13 cellular contexts compared by ENCODE assay signal in the genomic region with DNA sequence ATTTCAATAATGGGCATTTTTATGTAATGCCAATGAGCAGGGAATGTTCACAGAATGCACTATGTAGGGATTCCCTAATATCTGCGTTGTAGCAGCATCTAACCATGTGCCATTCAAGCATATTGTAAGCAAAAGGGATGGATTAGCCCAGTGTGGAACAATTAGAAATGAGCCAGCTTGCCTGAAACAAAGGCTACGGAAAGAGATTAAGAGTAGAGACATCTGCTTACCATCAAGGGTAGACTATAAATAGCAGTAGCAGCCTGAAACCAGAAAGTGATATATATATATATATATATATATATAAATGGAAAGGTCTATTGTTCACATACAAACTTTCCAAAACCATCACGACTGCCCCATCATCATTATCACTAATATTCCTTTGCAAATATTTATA. TPM values are rescaled to one million over a fixed set of nuclear protein-coding genes. Genes with fewer than 3 reads are reported as not detected.
DNase-seq lines count a peak whose midpoint lies in the region; ATAC-seq and TF ChIP-seq lines count a peak whose summit lies in the region.
"Had no signal": no experiment of that assay in that cellular context is flagged by ENCODE, and none has a peak within 500 bp of the region (broad histone marks: within the 10 kb centered on the region; RNA-seq: fewer than 3 reads in every experiment).

No MANE protein-coding gene starts in this region.

- ATAC-seq in GM19438 (IDR thresholded peaks at IDR 0.05; ENCODE audit: low read depth, unreplicated experiment) = peak; percentile 13
- ATAC-seq in HG02943 (IDR thresholded peaks at IDR 0.05; ENCODE audit: low read depth, unreplicated experiment) = peak; percentile 22
- ATAC-seq in activated naive CD8-positive, alpha-beta T cell treated with anti-CD3 and anti-CD28 coated beads, Interleukin-2, amount 50 U/mL, for 24 hours = no peak

- no peaks in the 10 kb centered on the region for H3K9me2 ChIP-seq in MM.1S (replicated peaks; ENCODE audit: insufficient read depth, low read length)

- no peak overlapping the region for H2AFZ ChIP-seq in MM.1S (ENCODE audit: low read length)

- H3K9me3 ChIP-seq in MM.1S (replicated peaks; ENCODE audit: insufficient read depth, low read length) = no peaks in the 10 kb centered on the region
- H3K9me3 ChIP-seq: transverse colon had no signal

- in situ Hi-C loops in G401 (cut with HindIII; ENCODE audit: low sequenced_read_pairs) = no loop called here

- peak overlapping the region; percentile 66 for H3K4me2 ChIP-seq in MM.1S (ENCODE audit: low read depth, low read length)

- H3K36me3 Mint-ChIP-seq in activated naive CD8-positive, alpha-beta T cell treated with anti-CD3 and anti-CD28 coated beads, Interleukin-2, amount 50 U/mL, for 24 hours (ENCODE audit: low read depth) = no peaks in the 10 kb centered on the region

- H3K4me3 Mint-ChIP-seq in activated naive CD8-positive, alpha-beta T cell treated with anti-CD3 and anti-CD28 coated beads, Interleukin-2, amount 50 U/mL, for 24 hours = no peak overlapping the region

- H3K27ac Mint-ChIP-seq in activated naive CD8-positive, alpha-beta T cell treated with anti-CD3 and anti-CD28 coated beads, Interleukin-2, amount 50 U/mL, for 24 hours = no peak overlapping the region
- H3K27ac Mint-ChIP-seq: activated T-helper 2 cell treated with anti-CD3 and anti-CD28 coated beads, Interferon-gamma antibody, Interleukin-2, Interleukin-4, amounts not matched to agents 10 μg/mL and 5 μg/mL and 100 μg/mL, durations not matched to agents 14 hours and 24 hours and 36 hours had no signal

- peaks cover 8% of the 10 kb centered on the region for H3K4me1 Mint-ChIP-seq in activated naive CD8-positive, alpha-beta T cell treated with anti-CD3 and anti-CD28 coated beads, Interleukin-2, amount 50 U/mL, for 24 hours

- H3K4me1 ChIP-seq in MM.1S (ENCODE audit: low read length) = peaks cover 18% of the 10 kb centered on the region

- no peaks in the 10 kb centered on the region for H4K20me1 ChIP-seq in MM.1S (ENCODE audit: insufficient read depth, low read length)

- H3K36me3 ChIP-seq in MM.1S (replicated peaks; ENCODE audit: insufficient read depth, low read length) = no peaks in the 10 kb centered on the region
- H3K36me3 ChIP-seq: transverse colon had no signal

- peaks cover 9% of the 10 kb centered on the region for H3F3A ChIP-seq in MM.1S (ENCODE audit: insufficient read depth, low read length)

- peaks cover 45% of the 10 kb centered on the region for H3K27me3 ChIP-seq in MM.1S (replicated peaks; ENCODE audit: insufficient read depth, low read length)
- H3K27me3 ChIP-seq: transverse colon had no signal

- H3K27me3 Mint-ChIP-seq in activated naive CD8-positive, alpha-beta T cell treated with anti-CD3 and anti-CD28 coated beads, Interleukin-2, amount 50 U/mL, for 24 hours = peaks cover 2% of the 10 kb centered on the region

- H3K27ac ChIP-seq in MM.1S (ENCODE audit: low read length) = no peak overlapping the region

- no peaks in the 10 kb centered on the region for H3K79me2 ChIP-seq in MM.1S (ENCODE audit: low read length)

- TF ChIP-seq CTCF in GM12865 (IDR thresholded peaks at IDR 0.05; ENCODE audit: insufficient read depth, low read depth, low read length, missing control alignments) (no peak), MM.1S (IDR thresholded peaks at IDR 0.05; ENCODE audit: low read length) (no peak)

- peak; percentile 34 for DNase-seq in GM12865 (ENCODE audit: low read depth)
- DNase-seq in MM.1S = peak; percentile 57
- no peak for DNase-seq in posterior cingulate gyrus
- no peak for DNase-seq in G401 (ENCODE audit: low spot score)
- no peak for DNase-seq in activated naive CD4-positive, alpha-beta T cell (lab: John Stamatoyannopoulos, UW)
- no peak for DNase-seq in activated naive CD8-positive, alpha-beta T cell treated with anti-CD3 and anti-CD28 coated beads, Interleukin-2, amount 50 U/mL, for 24 hours
- DNase-seq: activated CD4-positive, alpha-beta T cell treated with anti-CD3 and anti-CD28 coated beads for 1 hour; central memory CD4-positive, alpha-beta T cell; NCI-H510A; transverse colon had no signal

- intact Hi-C loops in posterior cingulate gyrus (cut with DNase I) = no loop called here

- peak overlapping the region; percentile 27; the same call in 1 of the 2 replicates for H3K4me3 ChIP-seq in GM12865 (ENCODE audit: low read depth, low read length)
- peak overlapping the region; percentile 42; the same call in 1 of the 2 replicates for H3K4me3 ChIP-seq in MM.1S (ENCODE audit: low read length)
- H3K4me3 ChIP-seq: transverse colon had no signal

- H3K9ac ChIP-seq in MM.1S (ENCODE audit: low read length) = no peak overlapping the region

- no peaks in the 10 kb centered on the region for H3K9me3 Mint-ChIP-seq in activated naive CD8-positive, alpha-beta T cell treated with anti-CD3 and anti-CD28 coated beads, Interleukin-2, amount 50 U/mL, for 24 hours
- H3K9me3 Mint-ChIP-seq: activated T-helper 2 cell treated with anti-CD3 and anti-CD28 coated beads, Interferon-gamma antibody, Interleukin-2, Interleukin-4, amounts not matched to agents 10 μg/mL and 5 μg/mL and 100 μg/mL, durations not matched to agents 14 hours and 24 hours and 36 hours had no signal

RNA-seq across cellular contexts. Expression of a gene that starts 31.9 kb away (rescaled TPM):
- total RNA-seq in G401 (2014; rRNA removed; shearing (Covaris generic)) = 9.7 and 24.0 TPM in 2 replicates

RNA-seq across cellular contexts. Expression of a gene that starts 56.9 kb away (rescaled TPM):
- 23.8 and 30.0 TPM in 2 replicates for total RNA-seq in G401 (2014; rRNA removed; shearing (Covaris generic))

Comparison
In these comparisons a context has a peak if more than half of its experiments do, and no peak if none do; other contexts are left out.
1. DNase-seq: peak in GM12865 (single experiment) and MM.1S (single experiment); none in posterior cingulate gyrus (0 of 10), G401 (single experiment), activated naive CD4-positive, alpha-beta T cell (0 of 4) and activated naive CD8-positive, alpha-beta T cell treated with anti-CD3 and anti-CD28 coated beads, Interleukin-2, amount 50 U/mL, for 24 hours (single experiment).